In genomic region chr19:7247160-7247559, GRCh38 we compare ENCODE assay signal across 26 cellular contexts. TPM values are rescaled to one million over a fixed set of nuclear protein-coding genes. Genes with fewer than 3 reads are reported as not detected.
A peak's percentile ranks its signal among the peaks of the same experiment; 100 is the strongest.
DNase-seq lines count a peak whose midpoint lies in the region; ATAC-seq and TF ChIP-seq lines count a peak whose summit lies in the region.
"Had no signal": no experiment of that assay in that cellular context is flagged by ENCODE, and none has a peak within 500 bp of the region (broad histone marks: within the 10 kb centered on the region; RNA-seq: fewer than 3 reads in every experiment).

No MANE protein-coding gene starts in this region.

- H3K27me3 ChIP-seq in right cardiac atrium (ENCODE audit: control insufficient read depth, insufficient read depth) (no peaks in the 10 kb centered on the region), gastrocnemius medialis (no peaks in the 10 kb centered on the region), SK-N-SH (ENCODE audit: insufficient read depth) (no peaks in the 10 kb centered on the region)
- H3K27me3 ChIP-seq: BE2C had no signal

- ATAC-seq in right cardiac atrium (peak; percentile 20 to 21), Right ventricle myocardium inferior (no peak), gastrocnemius medialis (no peak)
- ATAC-seq: left lobe of liver, sciatic nerve had no signal

- WGBS in right cardiac atrium, result 39% methylated on average over 4 of the region's 4 CpGs
- 82% methylated on average over 4 of the region's 4 CpGs for WGBS in SK-N-SH (ENCODE audit: low lambda C conversion rate)

- H3F3A ChIP-seq in SK-N-SH (replicated peaks; ENCODE audit: insufficient read depth), result peaks cover 11% of the 10 kb centered on the region

- H3K36me3 ChIP-seq in gastrocnemius medialis (no peaks in the 10 kb centered on the region), SK-N-SH (replicated peaks in 1 of 2; ENCODE audit: control insufficient read depth in 1 of 2, insufficient read depth in 2 of 2, low read length in 1 of 2) (no peaks in the 10 kb centered on the region)
- H3K36me3 ChIP-seq: BE2C, WERI-Rb-1 had no signal

- peak overlapping the region; percentile 35 for H3K27ac Mint-ChIP-seq in progenitor cell of endocrine pancreas
- H3K27ac Mint-ChIP-seq: activated CD4-positive, alpha-beta T cell treated with anti-CD3 and anti-CD28 coated beads, Interleukin-2, amount 10 ng/mL, durations not matched to agents 24 days and 14 days; H9; stimulated activated naive CD8-positive, alpha-beta T cell treated with anti-CD3 and anti-CD28 coated beads, Interleukin-15, Interleukin-2, amounts not matched to agents 100 ng/mL and 50 ng/mL, for 24 hours had no signal

- no peak overlapping the region for H3K9ac ChIP-seq in SK-N-SH

- H2AFZ ChIP-seq in SK-N-SH (ENCODE audit: low read depth), result no peak overlapping the region

- H3K4me2 ChIP-seq in SK-N-SH, result no peak overlapping the region

- no peaks in the 10 kb centered on the region for H3K27me3 Mint-ChIP-seq in progenitor cell of endocrine pancreas
- H3K27me3 Mint-ChIP-seq: stimulated activated naive CD8-positive, alpha-beta T cell treated with anti-CD3 and anti-CD28 coated beads, Interleukin-15, Interleukin-2, amounts not matched to agents 100 ng/mL and 50 ng/mL, for 24 hours had no signal

- in situ Hi-C loops in gastrocnemius medialis (cut with MboI; ENCODE audit: low sequenced_read_pairs in 4 of 4), result no loop called here

- H3K79me2 ChIP-seq in SK-N-SH (ENCODE audit: insufficient read depth), result no peaks in the 10 kb centered on the region

- POLR2A ChIA-PET in SK-N-SH (lab: Yijun Ruan, JAX), result no interaction called here

- H3K4me3 ChIP-seq in right cardiac atrium (ENCODE audit: low read length) (no peak overlapping the region), coronary artery (no peak overlapping the region), gastrocnemius medialis (no peak overlapping the region), SK-N-SH (ENCODE audit: low read depth in 2 of 2, low read length in 1 of 2) (no peak overlapping the region)
- H3K4me3 ChIP-seq: SK-N-MC had no signal

- no peak for TF ChIP-seq RAD21 in SK-N-SH (IDR thresholded peaks at IDR 0.05; ENCODE audit: low read length)

- no peak for TF ChIP-seq EP300 in SK-N-SH (IDR thresholded peaks at IDR 0.05; ENCODE audit: borderline replicate concordance in 1 of 2, low read depth in 1 of 2, low read length in 1 of 2)

- peaks cover 11% of the 10 kb centered on the region for H3K4me1 Mint-ChIP-seq in progenitor cell of endocrine pancreas (ENCODE audit: low read depth)
- H3K4me1 Mint-ChIP-seq: activated CD4-positive, alpha-beta T cell treated with anti-CD3 and anti-CD28 coated beads, Interleukin-2, amount 10 ng/mL, durations not matched to agents 24 days and 14 days had no signal

- H4K20me1 ChIP-seq in SK-N-SH (ENCODE audit: insufficient read depth), result no peaks in the 10 kb centered on the region

- H3K9me3 ChIP-seq in right cardiac atrium (ENCODE audit: control insufficient read depth, low read length), result no peaks in the 10 kb centered on the region
- H3K9me3 ChIP-seq in gastrocnemius medialis, result no peaks in the 10 kb centered on the region
- no peaks in the 10 kb centered on the region for H3K9me3 ChIP-seq in SK-N-SH
- H3K9me3 ChIP-seq: BE2C had no signal

- intact Hi-C loops in right cardiac atrium (cut with DNase I), result no loop called here
- intact Hi-C loops in Right ventricle myocardium inferior (cut with DNase I), result no loop called here
- intact Hi-C loops in gastrocnemius medialis (cut with DNase I; ENCODE audit: low total_unique reads), result loop anchor here (2.0 kb wide), 1 partner anchor 14 kb away; no protein-coding TSS in a partner anchor

- H3K4me3 Mint-ChIP-seq in progenitor cell of endocrine pancreas (ENCODE audit: low read depth), result no peak overlapping the region
- H3K4me3 Mint-ChIP-seq: activated CD4-positive, alpha-beta T cell treated with anti-CD3 and anti-CD28 coated beads, Interleukin-2, amount 10 ng/mL, durations not matched to agents 24 days and 14 days; H9; stimulated activated naive CD8-positive, alpha-beta T cell treated with anti-CD3 and anti-CD28 coated beads, Interleukin-15, Interleukin-2, amounts not matched to agents 100 ng/mL and 50 ng/mL, for 24 hours had no signal

- DNase-seq in right cardiac atrium (no peak), Right ventricle myocardium inferior (ENCODE audit: missing footprints) (no peak), coronary artery (ENCODE audit: low spot score) (no peak), progenitor cell of endocrine pancreas (ENCODE audit: low spot score, unreplicated experiment) (no peak), gastrocnemius medialis (no peak), SK-N-SH (no peak), kidney glomerular epithelial cell (lab: John Stamatoyannopoulos, UW) (no peak), NCI-H1417 (lab: John Stamatoyannopoulos, UW) (no peak)
- DNase-seq: activated CD4-positive, alpha-beta T cell treated with anti-CD3 and anti-CD28 coated beads, Interleukin-2, amount 10 ng/mL, durations not matched to agents 24 days and 14 days; activated naive CD4-positive, alpha-beta T cell treated with Interleukin-2 at 50 U/mL for 16 hours; activated T-cell treated with anti-CD3 and anti-CD28 coated beads, Interleukin-2, amount 50 U/mL, for 48 hours; BE2C; COR-L47; DND-41; H9; head of caudate nucleus; Karpas-422; midbrain; NCI-H1048; NCI-H2029; NCI-H2227 treated with DMSO at 0.1 percent for 48 hours; WERI-Rb-1 had no signal

- H3K36me3 Mint-ChIP-seq in progenitor cell of endocrine pancreas (ENCODE audit: insufficient read depth), result peaks cover 10% of the 10 kb centered on the region

- CTCF ChIA-PET in SK-N-SH (lab: Yijun Ruan, JAX), result interaction anchor here (1.0 kb wide), 1 partner anchor 94 kb away, joined by 3 read pairs; no protein-coding TSS in a partner anchor

- TF ChIP-seq CTCF in coronary artery (IDR thresholded peaks at IDR 0.05), result no peak
- no peak for TF ChIP-seq CTCF in progenitor cell of endocrine pancreas (IDR thresholded peaks at IDR 0.05; ENCODE audit: unreplicated experiment)
- no peak for TF ChIP-seq CTCF in gastrocnemius medialis (IDR thresholded peaks at IDR 0.05 in 4 of 5, conservative IDR thresholded peaks at IDR 0.05 in 1 of 5)
- no peak for TF ChIP-seq CTCF in SK-N-SH (IDR thresholded peaks at IDR 0.05)

- no peaks in the 10 kb centered on the region for H3K9me2 ChIP-seq in SK-N-SH

- H3K27ac ChIP-seq in right cardiac atrium (ENCODE audit: low read length) (no peak overlapping the region), coronary artery (peak overlapping the region; percentile 5 to 51), gastrocnemius medialis (peak overlapping the region in 1 of 4 donors; percentile 25), SK-N-SH (ENCODE audit: low read depth in 2 of 2, low read length in 1 of 2) (no peak overlapping the region)
- H3K27ac ChIP-seq: SK-N-MC, WERI-Rb-1 had no signal

- TF ChIP-seq POLR2A in gastrocnemius medialis (IDR thresholded peaks at IDR 0.05), result no peak

- peaks cover 7% of the 10 kb centered on the region for H3K9me3 Mint-ChIP-seq in progenitor cell of endocrine pancreas (ENCODE audit: low read depth)
- H3K9me3 Mint-ChIP-seq: stimulated activated naive CD8-positive, alpha-beta T cell treated with anti-CD3 and anti-CD28 coated beads, Interleukin-15, Interleukin-2, amounts not matched to agents 100 ng/mL and 50 ng/mL, for 24 hours had no signal

- H3K4me1 ChIP-seq in right cardiac atrium (ENCODE audit: control insufficient read depth, insufficient read depth, low read length) (peaks cover 5% of the 10 kb centered on the region), gastrocnemius medialis (peaks cover 20 to 31% of the 10 kb centered on the region in 2 donors), SK-N-SH (ENCODE audit: control insufficient read depth in 1 of 2, insufficient read depth in 2 of 2, low read depth in 1 of 2, low read length in 1 of 2) (no peaks in the 10 kb centered on the region; a peak in 1 of 4 replicates)
- H3K4me1 ChIP-seq: BE2C had no signal

TF ChIP-seq in SK-N-SH, 30 proteins besides CTCF, POLR2A, EP300 and RAD21:
- TF ChIP-seq TCF12 (IDR thresholded peaks at IDR 0.05), result no peak
- no peak for TF ChIP-seq USF2 (IDR thresholded peaks at IDR 0.05; ENCODE audit: borderline replicate concordance, low read depth, low read length)

RNA-seq across cellular contexts. Expression of gene INSR, which starts 47.1 kb away (rescaled TPM):
- total RNA-seq in right cardiac atrium (10 to 100 TPM; 48.2 to 58.6 (median 55.8) TPM), Right ventricle myocardium inferior (73.5 TPM), progenitor cell of endocrine pancreas (67.5 and 69.2 TPM in 2 replicates), gastrocnemius medialis (100 to 1,000 TPM in 1 of 4 donors, 10 to 100 TPM in 3; 54.0 to 226 (median 71.1) TPM)
- polyA plus RNA-seq in right cardiac atrium (17.3 TPM), SK-N-SH (2012; rRNA removed) (1.9 and 3.6 TPM in 2 replicates)
- polyA plus RNA-seq in SK-N-SH (2012; cell fraction: cytosol; rRNA removed), result 1.4 and 1.7 TPM in 2 replicates
- polyA plus RNA-seq in SK-N-SH (2012; cell fraction: nucleus; rRNA removed), result 5.0 and 5.6 TPM in 2 replicates

Comparison
In these comparisons a context has a peak if more than half of its experiments do, and no peak if none do; other contexts are left out.
1. ATAC-seq: peak in right cardiac atrium (2 of 2); none in Right ventricle myocardium inferior (single experiment) and gastrocnemius medialis (0 of 2).
2. H3K27ac ChIP-seq: peak in coronary artery (2 of 2); none in right cardiac atrium (single experiment) and SK-N-SH (0 of 2).